In genomic region chr6:147802400-147802799, GRCh38 we compare ENCODE assay signal across 22 cellular contexts.
DNase-seq lines count a peak whose midpoint lies in the region; ATAC-seq, FAIRE-seq and TF ChIP-seq lines count a peak whose summit lies in the region.
"Had no signal": no experiment of that assay in that cellular context is flagged by ENCODE, and none has a peak within 500 bp of the region (broad histone marks: within the 10 kb centered on the region; RNA-seq: fewer than 3 reads in every experiment).

No MANE protein-coding gene starts in this region.

- H3K36me3 ChIP-seq in K562 (ENCODE audit: control insufficient read depth, insufficient read depth, low read length) = no peaks in the 10 kb centered on the region
- H3K36me3 ChIP-seq in endodermal cell (ENCODE audit: control insufficient read depth, insufficient read depth, low read length) = no peaks in the 10 kb centered on the region
- H3K36me3 ChIP-seq: BLaER1 treated with 17β-estradiol and CSF1 and Interleukin-3, amounts not matched to agents 10 nM and 100 nM; Peyer's patch had no signal

- H3K4me2 ChIP-seq in A549 (no peak overlapping the region), K562 (ENCODE audit: insufficient read depth, low read length) (no peak overlapping the region)
- H3K4me2 ChIP-seq: BLaER1 treated with 17β-estradiol and CSF1 and Interleukin-3, amounts not matched to agents 10 nM and 100 nM; KMS-11 had no signal

- TF ChIP-seq EP300 in A549 (IDR thresholded peaks at IDR 0.05) (no peak), K562 (IDR thresholded peaks at IDR 0.05; ENCODE audit: low read length) (no peak)

- in situ Hi-C loops in K562 (cut with MboI) = no loop called here

- no peak for TF ChIP-seq POLR2A in A549 (IDR thresholded peaks at IDR 0.05; ENCODE audit: low read length)
- TF ChIP-seq POLR2A in K562 (conservative IDR thresholded peaks at IDR 0.05) = no peak

- peaks cover 10% of the 10 kb centered on the region for H3K9me3 Mint-ChIP-seq in endodermal cell
- H3K9me3 Mint-ChIP-seq in natural killer cell treated with Interleukin-12 subunit alpha and Interleukin-12 subunit beta and Interleukin-15 and Interleukin-18, amount 100 ng/mL, for 72 hours = peaks cover 14% of the 10 kb centered on the region

- no peaks in the 10 kb centered on the region for H3K79me2 ChIP-seq in K562 (ENCODE audit: control insufficient read depth, insufficient read depth, low read length)

- H3K27me3 ChIP-seq in K562 (ENCODE audit: control insufficient read depth in 2 of 2, insufficient read depth in 2 of 2, low read length in 2 of 2) (no peaks in the 10 kb centered on the region), endodermal cell (ENCODE audit: control insufficient read depth, insufficient read depth, low read length, poor library complexity, severe bottlenecking) (no peaks in the 10 kb centered on the region)
- H3K27me3 ChIP-seq: BLaER1 treated with 17β-estradiol and CSF1 and Interleukin-3, amounts not matched to agents 10 nM and 100 nM; Peyer's patch had no signal

- H3K4me3 Mint-ChIP-seq in endodermal cell = no peak overlapping the region
- no peak overlapping the region for H3K4me3 Mint-ChIP-seq in natural killer cell treated with Interleukin-12 subunit alpha and Interleukin-12 subunit beta and Interleukin-15 and Interleukin-18, amount 100 ng/mL, for 72 hours
- H3K4me3 Mint-ChIP-seq: CD8-positive, alpha-beta T cell had no signal

- H3K27me3 Mint-ChIP-seq in endodermal cell (ENCODE audit: insufficient read depth) = no peaks in the 10 kb centered on the region
- H3K27me3 Mint-ChIP-seq in natural killer cell treated with Interleukin-12 subunit alpha and Interleukin-12 subunit beta and Interleukin-15 and Interleukin-18, amount 100 ng/mL, for 72 hours = no peaks in the 10 kb centered on the region

- no peaks in the 10 kb centered on the region for H4K20me1 ChIP-seq in K562 (replicated peaks; ENCODE audit: control insufficient read depth, insufficient read depth, low read length)
- H4K20me1 ChIP-seq: BLaER1 treated with 17β-estradiol and CSF1 and Interleukin-3, amounts not matched to agents 10 nM and 100 nM had no signal

- CTCF ChIA-PET in A549 (lab: Yijun Ruan, JAX) (no interaction called here), K562 (lab: Yijun Ruan, JAX; ENCODE audit: low intra/inter-chr PET ratio) (no interaction called here)

- no peak overlapping the region for H3K4me3 ChIP-seq in A549
- no peak overlapping the region for H3K4me3 ChIP-seq in K562
- no peak overlapping the region for H3K4me3 ChIP-seq in endodermal cell (ENCODE audit: low read length)
- H3K4me3 ChIP-seq: BLaER1 treated with 17β-estradiol and CSF1 and Interleukin-3, amounts not matched to agents 10 nM and 100 nM; Peyer's patch had no signal

- FAIRE-seq in A549 (lab: Jason Lieb, UNC) = no peak
- FAIRE-seq in K562 (lab: Jason Lieb, UNC) = peak; percentile 65
- FAIRE-seq: GM12892, GM18507 had no signal

- H3K9ac ChIP-seq in K562 (ENCODE audit: insufficient read depth in 1 of 2, low read depth in 2 of 2, low read length in 2 of 2) (0 out of 4 replicates have a peak overlapping the region, but pooled peaks of 1 of the 2 experiments have one; percentile 11), endodermal cell (ENCODE audit: extremely low read depth, low read length, poor library complexity, severe bottlenecking) (no peak overlapping the region)
- H3K9ac ChIP-seq: BLaER1 treated with 17β-estradiol and CSF1 and Interleukin-3, amounts not matched to agents 10 nM and 100 nM; KMS-11 had no signal

- H3K27ac ChIP-seq in A549 (no peak overlapping the region), K562 (ENCODE audit: extremely low read depth, low read depth, low read length) (peak overlapping the region; percentile 40; the same call in 2 of the 3 replicates), endodermal cell (ENCODE audit: low read depth, low read length) (no peak overlapping the region)
- H3K27ac ChIP-seq: BLaER1 treated with 17β-estradiol and CSF1 and Interleukin-3, amounts not matched to agents 10 nM and 100 nM; KMS-11; Peyer's patch had no signal

- TF ChIP-seq RAD21 in A549 (conservative IDR thresholded peaks at IDR 0.05 in 1 of 2, IDR thresholded peaks at IDR 0.05 in 1 of 2) (no peak), K562 (CRISPR knock-in tag; conservative IDR thresholded peaks at IDR 0.05 in 1 of 2, IDR thresholded peaks at IDR 0.05 in 1 of 2) (no peak)

- DNase-seq in A549 (ENCODE audit: low read depth in 1 of 2, low spot score in 1 of 2) (no peak), LHCN-M2 (ENCODE audit: low read depth) (peak; percentile 3), K562 (ENCODE audit: extremely low read depth in 1 of 4, low spot score in 3 of 4) (peak; percentile 19 to 55 (median 32)), iris pigment epithelial cell (ENCODE audit: low read depth) (peak; percentile 83), endodermal cell (no peak), DMS53 (lab: John Stamatoyannopoulos, UW) (no peak)
- no peak for DNase-seq in natural killer cell treated with Interleukin-12 subunit alpha and Interleukin-12 subunit beta and Interleukin-15 and Interleukin-18, amount 100 ng/mL, for 72 hours (ENCODE audit: low spot score)
- DNase-seq: Calu3; CD8-positive, alpha-beta T cell; NCI-H1048; NCI-H146; NCI-H2081; NCI-H2171 treated with DMSO at 0.1 percent for 48 hours; NCI-H446 treated with DMSO at 0.1 percent for 48 hours; NK-92 treated with Interleukin-12 subunit alpha and Interleukin-12 subunit beta, amount 100 ng/mL, for 24 hours; Peyer's patch had no signal

- WGBS in A549 (ENCODE audit: missing lambda C conversion rate) = 78% methylated on average over 5 of the region's 5 CpGs
- WGBS in K562 (ENCODE audit: insufficient coverage, low coverage, missing lambda C conversion rate) = 49% methylated on average over 5 of the region's 5 CpGs
- 91 to 95% methylated on average over 3 to 4 of the region's 5 CpGs for WGBS in endodermal cell (ENCODE audit: insufficient coverage in 1 of 2, insufficient read length in 1 of 2), 2 experiments

- TF ChIP-seq CTCF in A549 (IDR thresholded peaks at IDR 0.05) (no peak), K562 (IDR thresholded peaks at IDR 0.05 in 2 of 3, conservative IDR thresholded peaks at IDR 0.05 in 1 of 3; ENCODE audit: insufficient read depth in 2 of 3, low read depth in 1 of 3, low read length in 3 of 3) (no peak), endodermal cell (conservative IDR thresholded peaks at IDR 0.05) (no peak)

- H3K4me1 ChIP-seq in A549 = no peaks in the 10 kb centered on the region
- peaks cover 0 to 3% of the 10 kb centered on the region in 2 experiments; a peak in 2 of 5 replicates for H3K4me1 ChIP-seq in K562 (replicated peaks in 1 of 2; ENCODE audit: control insufficient read depth in 2 of 2, insufficient read depth in 2 of 2, low read length in 2 of 2)
- H3K4me1 ChIP-seq in endodermal cell (ENCODE audit: control insufficient read depth, insufficient read depth, low read length) = no peaks in the 10 kb centered on the region
- H3K4me1 ChIP-seq: Peyer's patch had no signal

- H3K27ac Mint-ChIP-seq in endodermal cell = no peak overlapping the region
- H3K27ac Mint-ChIP-seq in natural killer cell treated with Interleukin-12 subunit alpha and Interleukin-12 subunit beta and Interleukin-15 and Interleukin-18, amount 100 ng/mL, for 72 hours = no peak overlapping the region
- H3K27ac Mint-ChIP-seq: CD8-positive, alpha-beta T cell had no signal

- H3K9me3 ChIP-seq in A549 (no peaks in the 10 kb centered on the region), K562 (replicated peaks; ENCODE audit: control insufficient read depth, insufficient read depth, low read depth, low read length) (no peaks in the 10 kb centered on the region), endodermal cell (ENCODE audit: control insufficient read depth, low read length) (peaks cover 16% of the 10 kb centered on the region)
- H3K9me3 ChIP-seq: Peyer's patch had no signal

- POLR2A ChIA-PET in A549 (lab: Yijun Ruan, JAX) (no interaction called here), K562 (lab: Yijun Ruan, JAX) (interaction anchor here (2.3 kb wide), 1 partner anchor 8 kb away, joined by 8 read pairs; no protein-coding TSS in a partner anchor)

- intact Hi-C loops in K562 (cut with micrococcal nuclease) = loop anchor here (10.0 kb wide), 1 partner anchor 138 kb away; no protein-coding TSS in a partner anchor

- ATAC-seq in A549 (no peak), K562 (peak; percentile 77), GM21717 (IDR thresholded peaks at IDR 0.05; ENCODE audit: unreplicated experiment) (no peak)
- ATAC-seq in natural killer cell treated with Interleukin-12 subunit alpha and Interleukin-12 subunit beta and Interleukin-15 and Interleukin-18, amount 100 ng/mL, for 72 hours = no peak
- ATAC-seq: CD8-positive, alpha-beta T cell; Right ventricle myocardium inferior had no signal

- no peaks in the 10 kb centered on the region for H3K36me3 Mint-ChIP-seq in endodermal cell (ENCODE audit: low read depth)
- H3K36me3 Mint-ChIP-seq in natural killer cell treated with Interleukin-12 subunit alpha and Interleukin-12 subunit beta and Interleukin-15 and Interleukin-18, amount 100 ng/mL, for 72 hours = no peaks in the 10 kb centered on the region
- H3K36me3 Mint-ChIP-seq: CD8-positive, alpha-beta T cell had no signal

- no peaks in the 10 kb centered on the region for H3K4me1 Mint-ChIP-seq in endodermal cell
- H3K4me1 Mint-ChIP-seq in natural killer cell treated with Interleukin-12 subunit alpha and Interleukin-12 subunit beta and Interleukin-15 and Interleukin-18, amount 100 ng/mL, for 72 hours (ENCODE audit: low read depth in 2 of 2) = no peaks in the 10 kb centered on the region

- H3K9me1 ChIP-seq in K562 (ENCODE audit: control insufficient read depth, insufficient read depth, low read length) = no peaks in the 10 kb centered on the region

- no TSS peak for BruUV-seq in K562 (replicated peaks; lab: Mats Ljungman, UMichigan)

- H2AFZ ChIP-seq in K562 (ENCODE audit: low read depth, low read length) = peak overlapping the region; percentile 41; the same call in 1 of the 2 replicates

TF ChIP-seq in A549, 52 proteins besides CTCF, POLR2A, EP300 and RAD21 (continues in another document):
- TF ChIP-seq HOXB5 (CRISPR knock-in tag; IDR thresholded peaks at IDR 0.05) = no peak
- no peak for TF ChIP-seq USF2 (IDR thresholded peaks at IDR 0.05)

TF ChIP-seq in K562, 482 proteins besides CTCF, POLR2A, EP300 and RAD21 (continues in another document):
- TF ChIP-seq DPF2 (IDR thresholded peaks at IDR 0.05) (0 out of 2 replicates have a peak, but pooled peaks have one; percentile 51), SMARCC2 (IDR thresholded peaks at IDR 0.05; ENCODE audit: low read depth) (0 out of 2 replicates have a peak, but pooled peaks have one; percentile 48), C11orf30 (IDR thresholded peaks at IDR 0.05; ENCODE audit: low read depth) (peak; percentile 92), KAT8 (IDR thresholded peaks at IDR 0.05; ENCODE audit: low read depth) (no peak), ARID1B (IDR thresholded peaks at IDR 0.05) (0 out of 2 replicates have a peak, but pooled peaks have one; percentile 30), MAFK (IDR thresholded peaks at IDR 0.05; ENCODE audit: low read length) (peak; percentile 86), SMAD2 (IDR thresholded peaks at IDR 0.05; ENCODE audit: low read depth, low read length) (no peak)

Comparison
In these comparisons a context has a peak if more than half of its experiments do, and no peak if none do; other contexts are left out.
1. DNase-seq: peak in LHCN-M2 (single experiment), K562 (4 of 4) and iris pigment epithelial cell (single experiment); none in A549 (0 of 2), endodermal cell (single experiment), DMS53 (single experiment) and natural killer cell treated with Interleukin-12 subunit alpha and Interleukin-12 subunit beta and Interleukin-15 and Interleukin-18, amount 100 ng/mL, for 72 hours (single experiment).
2. Of the 35 proteins assayed by ChIP-seq in both K562 and A549: peak only in K562: none; only in A549: none; in both: MAFK; in neither: 34.